In genomic region chr10:31099664-31100063, GRCh38 we compare ENCODE assay signal across 8 cellular contexts.
A peak's percentile ranks its signal among the peaks of the same experiment; 100 is the strongest.
DNase-seq lines count a peak whose midpoint lies in the region; ATAC-seq, FAIRE-seq and TF ChIP-seq lines count a peak whose summit lies in the region.

No MANE protein-coding gene starts in this region.

- H3K9me3 ChIP-seq in Panc1 (ENCODE audit: control insufficient read depth, insufficient read depth, low read depth, low read length) (no peaks in the 10 kb centered on the region), K562 (replicated peaks; ENCODE audit: control insufficient read depth, insufficient read depth, low read depth, low read length) (no peaks in the 10 kb centered on the region), small intestine (ENCODE audit: control insufficient read depth, low read depth) (no peaks in the 10 kb centered on the region)

- H3K4me1 ChIP-seq in Panc1 (ENCODE audit: control insufficient read depth, insufficient read depth, low read length) (peaks cover 6% of the 10 kb centered on the region; the same call in 1 of the 2 replicates), K562 (replicated peaks in 1 of 2; ENCODE audit: control insufficient read depth in 2 of 2, insufficient read depth in 2 of 2, low read length in 2 of 2) (no peaks in the 10 kb centered on the region), small intestine (ENCODE audit: control insufficient read depth in 2 of 2, insufficient read depth in 1 of 2, low read depth in 1 of 2, low read length in 1 of 2) (no peaks in the 10 kb centered on the region)

- no peak overlapping the region for H3K4me3 Mint-ChIP-seq in natural killer cell

- POLR2A ChIA-PET in Panc1 (lab: Charles Lee), result no interaction called here
- POLR2A ChIA-PET in K562 (lab: Yijun Ruan, JAX), result interaction anchor here (0.5 kb wide), 1 partner anchor 234 kb away, joined by 3 read pairs; no protein-coding TSS in a partner anchor

- H3K27me3 ChIP-seq in Panc1 (ENCODE audit: control insufficient read depth, insufficient read depth, low read length) (no peaks in the 10 kb centered on the region), K562 (ENCODE audit: control insufficient read depth in 2 of 2, insufficient read depth in 2 of 2, low read length in 2 of 2) (peaks cover 10 to 38% of the 10 kb centered on the region in 2 experiments; a peak in 4 of 5 replicates), small intestine (ENCODE audit: control insufficient read depth in 2 of 2, insufficient read depth in 2 of 2, low read length in 2 of 2) (no peaks in the 10 kb centered on the region)

- ATAC-seq in Panc1, result peak; percentile 78
- ATAC-seq in K562, result no peak
- no peak for ATAC-seq in GM21367 (IDR thresholded peaks at IDR 0.05; ENCODE audit: unreplicated experiment)
- ATAC-seq in HG02852 (IDR thresholded peaks at IDR 0.05; ENCODE audit: unreplicated experiment), result no peak
- no peak for ATAC-seq in natural killer cell

- CTCF ChIA-PET in Panc1 (lab: Charles Lee), result no interaction called here
- CTCF ChIA-PET in K562 (lab: Yijun Ruan, JAX; ENCODE audit: low intra/inter-chr PET ratio), result no interaction called here

- DNase-seq in ELR (ENCODE audit: low read depth) (peak; percentile 61), Panc1 (ENCODE audit: low read depth, low spot score) (peak; percentile 20), K562 (ENCODE audit: extremely low read depth in 1 of 4, low spot score in 3 of 4) (no peak), small intestine (peak; percentile 16), NCI-H2107 treated with DMSO at 0.1 percent for 48 hours (lab: John Stamatoyannopoulos, UW; ENCODE audit: unreplicated experiment) (no peak), natural killer cell (no peak)

- no peaks in the 10 kb centered on the region for H3K79me2 ChIP-seq in K562 (ENCODE audit: control insufficient read depth, insufficient read depth, low read length)

- TF ChIP-seq POLR2A in K562 (conservative IDR thresholded peaks at IDR 0.05), result no peak

- no peak overlapping the region for H3K27ac Mint-ChIP-seq in natural killer cell

- no peaks in the 10 kb centered on the region for H3K9me1 ChIP-seq in K562 (ENCODE audit: control insufficient read depth, insufficient read depth, low read length)

- no peak for TF ChIP-seq EP300 in K562 (IDR thresholded peaks at IDR 0.05; ENCODE audit: low read length)

- no peak for TF ChIP-seq CTCF in Panc1 (IDR thresholded peaks at IDR 0.05)
- no peak for TF ChIP-seq CTCF in K562 (IDR thresholded peaks at IDR 0.05 in 2 of 3, conservative IDR thresholded peaks at IDR 0.05 in 1 of 3; ENCODE audit: insufficient read depth in 2 of 3, low read depth in 1 of 3, low read length in 3 of 3)
- TF ChIP-seq CTCF in natural killer cell (IDR thresholded peaks at IDR 0.05), result no peak

- no peak overlapping the region for H3K27ac ChIP-seq in Panc1 (ENCODE audit: low read length)
- H3K27ac ChIP-seq in K562 (ENCODE audit: extremely low read depth, low read depth, low read length), result no peak overlapping the region
- H3K27ac ChIP-seq in small intestine (ENCODE audit: low read depth in 1 of 2, low read length in 1 of 2), result peak overlapping the region in 1 of 2 donors; percentile 81

- H3K36me3 ChIP-seq in Panc1 (ENCODE audit: control insufficient read depth, insufficient read depth, low read length) (no peaks in the 10 kb centered on the region), K562 (ENCODE audit: control insufficient read depth, insufficient read depth, low read length) (no peaks in the 10 kb centered on the region), small intestine (ENCODE audit: control insufficient read depth in 2 of 2, insufficient read depth in 2 of 2, low read length in 2 of 2) (no peaks in the 10 kb centered on the region)

- no peaks in the 10 kb centered on the region for H3K4me1 Mint-ChIP-seq in natural killer cell

- no peak overlapping the region for H2AFZ ChIP-seq in K562 (ENCODE audit: low read depth, low read length)

- in situ Hi-C loops in Panc1 (cut with HindIII; ENCODE audit: low pct_unique_long_range_greater_than_20kb, low sequenced_read_pairs) (no loop called here), K562 (cut with MboI) (no loop called here)

- WGBS in K562 (ENCODE audit: insufficient coverage, low coverage, missing lambda C conversion rate), result 5% methylated on average over 10 of the region's 10 CpGs
- 28 to 58% (median 42%) methylated on average over 10 of the region's 10 CpGs for WGBS in small intestine, 3 donors

- H3K9me3 Mint-ChIP-seq in natural killer cell, result no peaks in the 10 kb centered on the region

- no peaks in the 10 kb centered on the region for H3K36me3 Mint-ChIP-seq in natural killer cell

- H4K20me1 ChIP-seq in K562 (replicated peaks; ENCODE audit: control insufficient read depth, insufficient read depth, low read length), result no peaks in the 10 kb centered on the region

- H3K9ac ChIP-seq in K562 (ENCODE audit: insufficient read depth in 1 of 2, low read depth in 2 of 2, low read length in 2 of 2), result no peak overlapping the region

- H3K27me3 Mint-ChIP-seq in natural killer cell (ENCODE audit: low read depth in 2 of 2), result peaks cover 9 to 21% of the 10 kb centered on the region in 2 donors

- H3K4me3 ChIP-seq in Panc1 (ENCODE audit: low read depth in 2 of 2, low read length in 2 of 2) (no peak overlapping the region), K562 (no peak overlapping the region), small intestine (ENCODE audit: low read depth in 1 of 2, low read length in 2 of 2) (no peak overlapping the region)

- intact Hi-C loops in Panc1 (cut with micrococcal nuclease; ENCODE audit: unreplicated experiment), result no loop called here
- intact Hi-C loops in K562 (cut with micrococcal nuclease), result no loop called here
- intact Hi-C loops in natural killer cell (cut with micrococcal nuclease), result no loop called here

- no peak overlapping the region for H3K4me2 ChIP-seq in K562 (ENCODE audit: insufficient read depth, low read length)

- TF ChIP-seq RAD21 in K562 (CRISPR knock-in tag; conservative IDR thresholded peaks at IDR 0.05 in 1 of 2, IDR thresholded peaks at IDR 0.05 in 1 of 2), result no peak

- FAIRE-seq in K562 (lab: Jason Lieb, UNC) (no peak), small intestine (lab: Jason Lieb, UNC) (no peak)

- BruUV-seq in Panc1 (replicated peaks; lab: Mats Ljungman, UMichigan) (no TSS peak), K562 (replicated peaks; lab: Mats Ljungman, UMichigan) (no TSS peak)

TF ChIP-seq in K562, 482 proteins besides CTCF, POLR2A, EP300 and RAD21:
- TF ChIP-seq TOE1 (IDR thresholded peaks at IDR 0.05; ENCODE audit: borderline replicate concordance), result no peak
- TF ChIP-seq TOE1 (CRISPR knock-in tag; IDR thresholded peaks at IDR 0.05; ENCODE audit: borderline replicate concordance, low read depth), result no peak
- TF ChIP-seq FOSL1 (tag; conservative IDR thresholded peaks at IDR 0.05), result peak; percentile 61
- TF ChIP-seq KAT7 (CRISPR knock-in tag; IDR thresholded peaks at IDR 0.05; ENCODE audit: borderline replicate concordance), result no peak
- TF ChIP-seq HDAC2 (IDR thresholded peaks at IDR 0.05), result no peak
- TF ChIP-seq PURB (CRISPR knock-in tag; IDR thresholded peaks at IDR 0.05; ENCODE audit: low read depth), result no peak
- TF ChIP-seq CCNT2 (IDR thresholded peaks at IDR 0.05; ENCODE audit: borderline replicate concordance, extremely low read depth, insufficient read length, low read depth, low read length), result no peak
- TF ChIP-seq RFX7 (CRISPR knock-in tag; IDR thresholded peaks at IDR 0.05), result no peak
- no peak for TF ChIP-seq ZNF121 (CRISPR knock-in tag; conservative IDR thresholded peaks at IDR 0.05)
- peak; percentile 26; the same call in 1 of the 2 replicates for TF ChIP-seq ATF3 (IDR thresholded peaks at IDR 0.05)
- TF ChIP-seq ATF3 (CRISPR knock-in tag; conservative IDR thresholded peaks at IDR 0.05), result no peak
- TF ChIP-seq POLR2G (IDR thresholded peaks at IDR 0.05; ENCODE audit: low read depth, low read length), result no peak
- no peak for TF ChIP-seq ZHX1 (conservative IDR thresholded peaks at IDR 0.05; ENCODE audit: low read length)
- TF ChIP-seq POU5F1 (IDR thresholded peaks at IDR 0.05; ENCODE audit: borderline replicate concordance, low read depth, low read length, partially characterized antibody), result no peak
- TF ChIP-seq TGIF2 (CRISPR knock-in tag; IDR thresholded peaks at IDR 0.05), result no peak
TF ChIP-seq in K562: peak in this region for 2.

Comparison
In these comparisons a context has a peak if more than half of its experiments do, and no peak if none do; other contexts are left out.
1. DNase-seq: peak in ELR (single experiment), Panc1 (single experiment) and small intestine (single experiment); none in K562 (0 of 4), NCI-H2107 treated with DMSO at 0.1 percent for 48 hours (single experiment) and natural killer cell (single experiment).